16 cellular contexts compared by ENCODE assay signal in genomic region chr5:118506453-118506852, GRCh38.
DNase-seq lines count a peak whose midpoint lies in the region; ATAC-seq, FAIRE-seq and TF ChIP-seq lines count a peak whose summit lies in the region.
"Had no signal": no experiment of that assay in that cellular context is flagged by ENCODE, and none has a peak within 500 bp of the region (broad histone marks: within the 10 kb centered on the region; RNA-seq: fewer than 3 reads in every experiment).

No MANE protein-coding gene starts in this region.

- H3K4me3 Mint-ChIP-seq in stimulated activated naive B cell treated with anti-CD40 and anti-IgM and Interleukin-4, amounts not matched to agents 10 μg/mL and 1 μg/mL and 100 μg/mL, for 72 hours, result no peak overlapping the region
- H3K4me3 Mint-ChIP-seq in activated CD8-positive, alpha-beta T cell treated with anti-CD3 and anti-CD28 coated beads, Interleukin-2, amount 10 ng/mL, durations not matched to agents 7 days and 5 days, result no peak overlapping the region
- H3K4me3 Mint-ChIP-seq: nephron progenitor cell had no signal

- H3K4me3 ChIP-seq in BE2C (ENCODE audit: low read depth, low read length), result no peak overlapping the region
- H3K4me3 ChIP-seq: K562 had no signal

- no peaks in the 10 kb centered on the region for H3K4me1 ChIP-seq in BE2C

- TF ChIP-seq CTCF in BE2C (IDR thresholded peaks at IDR 0.05; ENCODE audit: low read depth, low read length), result no peak

- H3K27ac Mint-ChIP-seq in stimulated activated naive B cell treated with anti-CD40 and anti-IgM and Interleukin-4, amounts not matched to agents 10 μg/mL and 1 μg/mL and 100 μg/mL, for 72 hours, result peak overlapping the region; percentile 65
- no peak overlapping the region for H3K27ac Mint-ChIP-seq in activated CD8-positive, alpha-beta T cell treated with anti-CD3 and anti-CD28 coated beads, Interleukin-2, amount 10 ng/mL, durations not matched to agents 7 days and 5 days
- H3K27ac Mint-ChIP-seq: nephron progenitor cell had no signal

- no peaks in the 10 kb centered on the region for H3K27me3 Mint-ChIP-seq in stimulated activated naive B cell treated with anti-CD40 and anti-IgM and Interleukin-4, amounts not matched to agents 10 μg/mL and 1 μg/mL and 100 μg/mL, for 72 hours
- H3K27me3 Mint-ChIP-seq in activated CD8-positive, alpha-beta T cell treated with anti-CD3 and anti-CD28 coated beads, Interleukin-2, amount 10 ng/mL, durations not matched to agents 7 days and 5 days (ENCODE audit: low read depth), result no peaks in the 10 kb centered on the region

- peaks cover 6 to 10% of the 10 kb centered on the region in 2 donors for H3K9me3 Mint-ChIP-seq in stimulated activated naive B cell treated with anti-CD40 and anti-IgM and Interleukin-4, amounts not matched to agents 10 μg/mL and 1 μg/mL and 100 μg/mL, for 72 hours
- peaks cover 4% of the 10 kb centered on the region for H3K9me3 Mint-ChIP-seq in activated CD8-positive, alpha-beta T cell treated with anti-CD3 and anti-CD28 coated beads, Interleukin-2, amount 10 ng/mL, durations not matched to agents 7 days and 5 days (ENCODE audit: insufficient read depth)

- H3K36me3 ChIP-seq in BE2C, result no peaks in the 10 kb centered on the region

- FAIRE-seq in GM19239 (lab: Jason Lieb, UNC), result peak; percentile 56
- FAIRE-seq: K562 had no signal

- no peaks in the 10 kb centered on the region for H3K9me3 ChIP-seq in BE2C

- DNase-seq in GM19239 (ENCODE audit: insufficient read length, low spot score) (peak; percentile 4), Ammon's horn (ENCODE audit: low spot score) (no peak), BE2C (no peak)
- peak; percentile 61 for DNase-seq in stimulated activated naive B cell treated with anti-CD40 and anti-IgM and Interleukin-4, amounts not matched to agents 10 μg/mL and 1 μg/mL and 100 μg/mL, for 72 hours
- DNase-seq in activated CD8-positive, alpha-beta T cell treated with anti-CD3 and anti-CD28 coated beads, Interleukin-2, amount 10 ng/mL, durations not matched to agents 7 days and 5 days, result no peak
- DNase-seq: activated CD4-positive, CD25-positive, alpha-beta regulatory T cell; activated gamma-delta T cell; GOT3; left cardiac atrium; NCI-H345; nephron progenitor cell; Right ventricle myocardium superior; stimulated activated CD4-positive, alpha-beta T cell treated with anti-CD3 and anti-CD28 coated beads, Interleukin-12 subunit alpha, Interleukin-12 subunit beta, amount 100 ng/mL, for 4 hours had no signal

- peaks cover 2 to 10% of the 10 kb centered on the region in 2 donors for H3K4me1 Mint-ChIP-seq in stimulated activated naive B cell treated with anti-CD40 and anti-IgM and Interleukin-4, amounts not matched to agents 10 μg/mL and 1 μg/mL and 100 μg/mL, for 72 hours
- no peaks in the 10 kb centered on the region for H3K4me1 Mint-ChIP-seq in activated CD8-positive, alpha-beta T cell treated with anti-CD3 and anti-CD28 coated beads, Interleukin-2, amount 10 ng/mL, durations not matched to agents 7 days and 5 days (ENCODE audit: low read depth)
- H3K4me1 Mint-ChIP-seq: nephron progenitor cell had no signal

- CTCF ChIA-PET in activated CD8-positive, alpha-beta T cell treated with anti-CD3 and anti-CD28 coated beads, Interleukin-2, amount 10 ng/mL, durations not matched to agents 7 days and 5 days (lab: Charles Lee), result no interaction called here

- H3K27me3 ChIP-seq in BE2C, result no peaks in the 10 kb centered on the region

- POLR2A ChIA-PET in activated CD8-positive, alpha-beta T cell treated with anti-CD3 and anti-CD28 coated beads, Interleukin-2, amount 10 ng/mL, durations not matched to agents 7 days and 5 days (lab: Charles Lee), result no interaction called here

- no peaks in the 10 kb centered on the region for H3K36me3 Mint-ChIP-seq in stimulated activated naive B cell treated with anti-CD40 and anti-IgM and Interleukin-4, amounts not matched to agents 10 μg/mL and 1 μg/mL and 100 μg/mL, for 72 hours
- H3K36me3 Mint-ChIP-seq in activated CD8-positive, alpha-beta T cell treated with anti-CD3 and anti-CD28 coated beads, Interleukin-2, amount 10 ng/mL, durations not matched to agents 7 days and 5 days (ENCODE audit: low read depth), result no peaks in the 10 kb centered on the region

- ATAC-seq in HG02588 (IDR thresholded peaks at IDR 0.05; ENCODE audit: unreplicated experiment), result peak; percentile 96
- peak; percentile 96 for ATAC-seq in HG03342 (IDR thresholded peaks at IDR 0.05; ENCODE audit: unreplicated experiment)
- peak; percentile 100 for ATAC-seq in stimulated activated naive B cell treated with anti-CD40 and anti-IgM and Interleukin-4, amounts not matched to agents 10 μg/mL and 1 μg/mL and 100 μg/mL, for 72 hours (replicated peaks)
- no peak for ATAC-seq in activated CD8-positive, alpha-beta T cell treated with anti-CD3 and anti-CD28 coated beads, Interleukin-2, amount 10 ng/mL, durations not matched to agents 7 days and 5 days
- ATAC-seq: K562, left cardiac atrium had no signal

Comparison
In these comparisons a context has a peak if more than half of its experiments do, and no peak if none do; other contexts are left out.
1. DNase-seq: peak in GM19239 (single experiment) and stimulated activated naive B cell treated with anti-CD40 and anti-IgM and Interleukin-4, amounts not matched to agents 10 μg/mL and 1 μg/mL and 100 μg/mL, for 72 hours (single experiment); none in Ammon's horn (single experiment), activated CD8-positive, alpha-beta T cell treated with anti-CD3 and anti-CD28 coated beads, Interleukin-2, amount 10 ng/mL, durations not matched to agents 7 days and 5 days (single experiment) and BE2C (single experiment).